ENCODE assay signal across 1 cellular context in the genomic region with DNA sequence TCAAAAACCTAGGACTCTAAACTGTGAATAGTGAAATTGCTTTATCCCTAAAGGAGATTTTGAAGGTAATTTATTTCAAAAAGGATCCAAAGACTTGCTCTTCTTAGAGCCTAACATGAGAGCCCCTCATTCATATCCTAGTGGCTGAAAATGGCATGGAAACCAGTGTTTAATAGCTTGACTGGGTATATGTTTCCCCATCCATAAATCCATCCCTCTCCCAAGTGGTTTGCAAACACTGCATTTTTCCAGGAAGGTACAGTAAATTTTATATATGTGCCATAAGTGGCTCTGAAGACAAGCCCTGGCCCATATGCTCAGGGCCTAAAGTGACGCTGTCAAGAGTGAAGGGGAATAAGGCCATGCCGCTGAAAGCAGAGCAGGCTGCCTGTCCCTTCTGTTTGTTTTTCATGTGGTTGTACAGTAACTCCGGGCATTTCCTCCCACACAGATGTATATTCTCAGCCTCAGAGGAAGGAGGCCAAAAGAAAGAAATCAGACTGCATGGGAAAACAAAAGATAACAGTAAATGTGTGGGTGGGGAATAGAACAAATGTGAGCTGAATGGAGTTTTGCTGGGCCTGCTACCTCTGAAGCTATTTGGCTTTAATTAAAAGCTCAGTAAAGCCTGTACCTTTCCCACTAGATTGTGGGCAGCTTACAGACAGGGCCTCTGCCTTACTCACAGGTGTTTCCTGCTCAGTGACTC.
TF ChIP-seq lines count a peak whose summit lies in the region.

No MANE protein-coding gene starts in this region.

TF ChIP-seq in H1, 55 proteins besides CTCF, POLR2A, EP300 and RAD21 (continued from another document):
- TF ChIP-seq, protein P1, sequence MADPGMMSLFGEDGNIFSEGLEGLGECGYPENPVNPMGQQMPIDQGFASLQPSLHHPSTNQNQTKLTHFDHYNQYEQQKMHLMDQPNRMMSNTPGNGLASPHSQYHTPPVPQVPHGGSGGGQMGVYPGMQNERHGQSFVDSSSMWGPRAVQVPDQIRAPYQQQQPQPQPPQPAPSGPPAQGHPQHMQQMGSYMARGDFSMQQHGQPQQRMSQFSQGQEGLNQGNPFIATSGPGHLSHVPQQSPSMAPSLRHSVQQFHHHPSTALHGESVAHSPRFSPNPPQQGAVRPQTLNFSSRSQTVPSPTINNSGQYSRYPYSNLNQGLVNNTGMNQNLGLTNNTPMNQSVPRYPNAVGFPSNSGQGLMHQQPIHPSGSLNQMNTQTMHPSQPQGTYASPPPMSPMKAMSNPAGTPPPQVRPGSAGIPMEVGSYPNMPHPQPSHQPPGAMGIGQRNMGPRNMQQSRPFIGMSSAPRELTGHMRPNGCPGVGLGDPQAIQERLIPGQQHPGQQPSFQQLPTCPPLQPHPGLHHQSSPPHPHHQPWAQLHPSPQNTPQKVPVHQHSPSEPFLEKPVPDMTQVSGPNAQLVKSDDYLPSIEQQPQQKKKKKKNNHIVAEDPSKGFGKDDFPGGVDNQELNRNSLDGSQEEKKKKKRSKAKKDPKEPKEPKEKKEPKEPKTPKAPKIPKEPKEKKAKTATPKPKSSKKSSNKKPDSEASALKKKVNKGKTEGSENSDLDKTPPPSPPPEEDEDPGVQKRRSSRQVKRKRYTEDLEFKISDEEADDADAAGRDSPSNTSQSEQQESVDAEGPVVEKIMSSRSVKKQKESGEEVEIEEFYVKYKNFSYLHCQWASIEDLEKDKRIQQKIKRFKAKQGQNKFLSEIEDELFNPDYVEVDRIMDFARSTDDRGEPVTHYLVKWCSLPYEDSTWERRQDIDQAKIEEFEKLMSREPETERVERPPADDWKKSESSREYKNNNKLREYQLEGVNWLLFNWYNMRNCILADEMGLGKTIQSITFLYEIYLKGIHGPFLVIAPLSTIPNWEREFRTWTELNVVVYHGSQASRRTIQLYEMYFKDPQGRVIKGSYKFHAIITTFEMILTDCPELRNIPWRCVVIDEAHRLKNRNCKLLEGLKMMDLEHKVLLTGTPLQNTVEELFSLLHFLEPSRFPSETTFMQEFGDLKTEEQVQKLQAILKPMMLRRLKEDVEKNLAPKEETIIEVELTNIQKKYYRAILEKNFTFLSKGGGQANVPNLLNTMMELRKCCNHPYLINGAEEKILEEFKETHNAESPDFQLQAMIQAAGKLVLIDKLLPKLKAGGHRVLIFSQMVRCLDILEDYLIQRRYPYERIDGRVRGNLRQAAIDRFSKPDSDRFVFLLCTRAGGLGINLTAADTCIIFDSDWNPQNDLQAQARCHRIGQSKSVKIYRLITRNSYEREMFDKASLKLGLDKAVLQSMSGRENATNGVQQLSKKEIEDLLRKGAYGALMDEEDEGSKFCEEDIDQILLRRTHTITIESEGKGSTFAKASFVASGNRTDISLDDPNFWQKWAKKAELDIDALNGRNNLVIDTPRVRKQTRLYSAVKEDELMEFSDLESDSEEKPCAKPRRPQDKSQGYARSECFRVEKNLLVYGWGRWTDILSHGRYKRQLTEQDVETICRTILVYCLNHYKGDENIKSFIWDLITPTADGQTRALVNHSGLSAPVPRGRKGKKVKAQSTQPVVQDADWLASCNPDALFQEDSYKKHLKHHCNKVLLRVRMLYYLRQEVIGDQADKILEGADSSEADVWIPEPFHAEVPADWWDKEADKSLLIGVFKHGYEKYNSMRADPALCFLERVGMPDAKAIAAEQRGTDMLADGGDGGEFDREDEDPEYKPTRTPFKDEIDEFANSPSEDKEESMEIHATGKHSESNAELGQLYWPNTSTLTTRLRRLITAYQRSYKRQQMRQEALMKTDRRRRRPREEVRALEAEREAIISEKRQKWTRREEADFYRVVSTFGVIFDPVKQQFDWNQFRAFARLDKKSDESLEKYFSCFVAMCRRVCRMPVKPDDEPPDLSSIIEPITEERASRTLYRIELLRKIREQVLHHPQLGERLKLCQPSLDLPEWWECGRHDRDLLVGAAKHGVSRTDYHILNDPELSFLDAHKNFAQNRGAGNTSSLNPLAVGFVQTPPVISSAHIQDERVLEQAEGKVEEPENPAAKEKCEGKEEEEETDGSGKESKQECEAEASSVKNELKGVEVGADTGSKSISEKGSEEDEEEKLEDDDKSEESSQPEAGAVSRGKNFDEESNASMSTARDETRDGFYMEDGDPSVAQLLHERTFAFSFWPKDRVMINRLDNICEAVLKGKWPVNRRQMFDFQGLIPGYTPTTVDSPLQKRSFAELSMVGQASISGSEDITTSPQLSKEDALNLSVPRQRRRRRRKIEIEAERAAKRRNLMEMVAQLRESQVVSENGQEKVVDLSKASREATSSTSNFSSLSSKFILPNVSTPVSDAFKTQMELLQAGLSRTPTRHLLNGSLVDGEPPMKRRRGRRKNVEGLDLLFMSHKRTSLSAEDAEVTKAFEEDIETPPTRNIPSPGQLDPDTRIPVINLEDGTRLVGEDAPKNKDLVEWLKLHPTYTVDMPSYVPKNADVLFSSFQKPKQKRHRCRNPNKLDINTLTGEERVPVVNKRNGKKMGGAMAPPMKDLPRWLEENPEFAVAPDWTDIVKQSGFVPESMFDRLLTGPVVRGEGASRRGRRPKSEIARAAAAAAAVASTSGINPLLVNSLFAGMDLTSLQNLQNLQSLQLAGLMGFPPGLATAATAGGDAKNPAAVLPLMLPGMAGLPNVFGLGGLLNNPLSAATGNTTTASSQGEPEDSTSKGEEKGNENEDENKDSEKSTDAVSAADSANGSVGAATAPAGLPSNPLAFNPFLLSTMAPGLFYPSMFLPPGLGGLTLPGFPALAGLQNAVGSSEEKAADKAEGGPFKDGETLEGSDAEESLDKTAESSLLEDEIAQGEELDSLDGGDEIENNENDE (IDR thresholded peaks at IDR 0.05; ENCODE audit: insufficient replicate concordance, low read length) = no peak
- TF ChIP-seq GABPA (IDR thresholded peaks at IDR 0.05; ENCODE audit: borderline replicate concordance, insufficient read depth, low read length) (no peak), CREB1 (IDR thresholded peaks at IDR 0.05) (no peak), NRF1 (IDR thresholded peaks at IDR 0.05; ENCODE audit: low read depth, low read length) (no peak), SUZ12 (IDR thresholded peaks at IDR 0.05; ENCODE audit: low read length) (no peak), KDM5A (IDR thresholded peaks at IDR 0.05; ENCODE audit: low read length) (no peak), PHF8 (conservative IDR thresholded peaks at IDR 0.05; ENCODE audit: low read depth, low read length) (no peak), FOSL1 (IDR thresholded peaks at IDR 0.05; ENCODE audit: insufficient read depth, low read depth, low read length) (no peak), BCL11A (IDR thresholded peaks at IDR 0.05; ENCODE audit: low read depth in 2 of 2, low read length in 2 of 2) (no peak)
- TF ChIP-seq, protein P2, sequence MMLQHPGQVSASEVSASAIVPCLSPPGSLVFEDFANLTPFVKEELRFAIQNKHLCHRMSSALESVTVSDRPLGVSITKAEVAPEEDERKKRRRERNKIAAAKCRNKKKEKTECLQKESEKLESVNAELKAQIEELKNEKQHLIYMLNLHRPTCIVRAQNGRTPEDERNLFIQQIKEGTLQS (IDR thresholded peaks at IDR 0.05; ENCODE audit: insufficient read depth, low read depth, low read length) = no peak
